Comparison of ENCODE assay signal across 19 cellular contexts in genomic region chr14:92877757-92878431, GRCh38. TPM values are rescaled to one million over a fixed set of nuclear protein-coding genes. Genes with fewer than 3 reads are reported as not detected.
DNase-seq lines count a peak whose midpoint lies in the region; ATAC-seq and TF ChIP-seq lines count a peak whose summit lies in the region.
"Had no signal": no experiment of that assay in that cellular context is flagged by ENCODE, and none has a peak within 500 bp of the region (broad histone marks: within the 10 kb centered on the region; RNA-seq: fewer than 3 reads in every experiment).

No MANE protein-coding gene starts in this region.

- DNase-seq in NCI-H748 (lab: John Stamatoyannopoulos, UW; ENCODE audit: unreplicated experiment): peak; percentile 41
- no peak for DNase-seq in NCI-H748 treated with DMSO at 0.1 percent for 48 hours (lab: John Stamatoyannopoulos, UW)
- peak; percentile 68 to 94 for DNase-seq in lung microvascular endothelial cell (ENCODE audit: low read depth in 2 of 2)
- no peak for DNase-seq in type B pancreatic cell (ENCODE audit: extremely low spot score, unreplicated experiment)
- no peak for DNase-seq in OCI-LY7 (ENCODE audit: low spot score)
- no peak for DNase-seq in COLO668 (lab: John Stamatoyannopoulos, UW; ENCODE audit: unreplicated experiment)
- DNase-seq: 8988T; activated T-cell treated with anti-CD3 and anti-CD28 coated beads, Interleukin-2, amount 50 U/mL, for 72 hours; amniotic stem cell; CD4-positive, alpha-beta T cell; dorsolateral prefrontal cortex; foreskin keratinocyte; kidney; small intestine had no signal

- H3K36me3 ChIP-seq in gastroesophageal sphincter (no peaks in the 10 kb centered on the region), OCI-LY7 (ENCODE audit: insufficient read depth, low read length) (no peaks in the 10 kb centered on the region)
- H3K36me3 ChIP-seq: HAP-1 had no signal

- TF ChIP-seq POLR2A in gastroesophageal sphincter (IDR thresholded peaks at IDR 0.05): no peak

- intact Hi-C loops in OCI-LY7 (cut with micrococcal nuclease; ENCODE audit: unreplicated experiment): no loop called here

- H3K4me3 ChIP-seq in gastroesophageal sphincter (no peak overlapping the region), OCI-LY7 (ENCODE audit: low read depth, low read length, poor library complexity, severe bottlenecking) (no peak overlapping the region)
- H3K4me3 ChIP-seq: dorsolateral prefrontal cortex, HAP-1 had no signal

- no peaks in the 10 kb centered on the region for H3K79me2 ChIP-seq in OCI-LY7 (ENCODE audit: insufficient read depth, low read depth, low read length)

- H3K27ac ChIP-seq in gastroesophageal sphincter (no peak overlapping the region), OCI-LY7 (ENCODE audit: low read depth, low read length, poor library complexity, severe bottlenecking) (no peak overlapping the region)
- H3K27ac ChIP-seq: dorsolateral prefrontal cortex, foreskin keratinocyte had no signal

- H3K27me3 Mint-ChIP-seq in type B pancreatic cell: peaks cover 56% of the 10 kb centered on the region

- CTCF ChIA-PET in OCI-LY7 (lab: Charles Lee; ENCODE audit: unreplicated experiment): no interaction called here

- H3K9me2 ChIP-seq in OCI-LY7 (ENCODE audit: insufficient read depth, low read length): no peaks in the 10 kb centered on the region

- H3K9me3 ChIP-seq in gastroesophageal sphincter (no peaks in the 10 kb centered on the region), OCI-LY7 (ENCODE audit: low read length) (no peaks in the 10 kb centered on the region)
- H3K9me3 ChIP-seq: HAP-1 had no signal

- no peak overlapping the region for H3K4me3 Mint-ChIP-seq in type B pancreatic cell
- H3K4me3 Mint-ChIP-seq: activated T-cell treated with anti-CD3 and anti-CD28 coated beads, Interleukin-2, amount 50 U/mL, for 72 hours; CD4-positive, alpha-beta T cell; nephron; T-helper 2 cell treated with Interferon-gamma antibody and Interleukin-4, amounts not matched to agents 5 μg/mL and 100 μg/mL, for 36 hours had no signal

- H3K27ac Mint-ChIP-seq in type B pancreatic cell: peak overlapping the region; percentile 2
- H3K27ac Mint-ChIP-seq: activated T-cell treated with anti-CD3 and anti-CD28 coated beads, Interleukin-2, amount 50 U/mL, for 72 hours; CD4-positive, alpha-beta T cell; nephron; T-helper 2 cell treated with Interferon-gamma antibody and Interleukin-4, amounts not matched to agents 5 μg/mL and 100 μg/mL, for 36 hours had no signal

- POLR2A ChIA-PET in OCI-LY7 (lab: Charles Lee): no interaction called here

- TF ChIP-seq CTCF in gastroesophageal sphincter (IDR thresholded peaks at IDR 0.05) (no peak), type B pancreatic cell (conservative IDR thresholded peaks at IDR 0.05) (no peak), OCI-LY7 (conservative IDR thresholded peaks at IDR 0.05; ENCODE audit: low read length) (no peak)

- whole genome bisulfite sequencing in gastroesophageal sphincter (ENCODE audit: low coverage in 1 of 2), 2 donors: 20 to 34% methylated on average over 4 to 11 of the region's 18 CpGs

- no peaks in the 10 kb centered on the region for H3K36me3 Mint-ChIP-seq in type B pancreatic cell

- BruUV-seq in OCI-LY7 (replicated peaks; lab: Mats Ljungman, UMichigan): no TSS peak

- peaks cover 23% of the 10 kb centered on the region for H3K4me1 Mint-ChIP-seq in type B pancreatic cell (ENCODE audit: unreplicated experiment)

- H2AFZ ChIP-seq in OCI-LY7 (ENCODE audit: low read length): no peak overlapping the region

- peaks cover 42% of the 10 kb centered on the region for H3K27me3 ChIP-seq in gastroesophageal sphincter
- H3K27me3 ChIP-seq: dorsolateral prefrontal cortex had no signal

- H3K4me1 ChIP-seq in gastroesophageal sphincter (peaks cover 0 to 11% (median 0%) of the 10 kb centered on the region in 3 donors), OCI-LY7 (ENCODE audit: insufficient read depth, low read length, poor library complexity, severe bottlenecking) (no peaks in the 10 kb centered on the region)
- H3K4me1 ChIP-seq: foreskin keratinocyte, HAP-1 had no signal

- ATAC-seq in gastroesophageal sphincter (peak; percentile 85), HG02610 (IDR thresholded peaks at IDR 0.05; ENCODE audit: unreplicated experiment) (no peak)
- ATAC-seq: activated T-cell treated with anti-CD3 and anti-CD28 coated beads, Interleukin-2, amount 50 U/mL, for 72 hours; foreskin keratinocyte had no signal

- H3K9me3 Mint-ChIP-seq in type B pancreatic cell: no peaks in the 10 kb centered on the region
- H3K9me3 Mint-ChIP-seq: activated T-cell treated with anti-CD3 and anti-CD28 coated beads, Interleukin-2, amount 50 U/mL, for 72 hours; CD4-positive, alpha-beta T cell; T-helper 2 cell treated with Interferon-gamma antibody and Interleukin-4, amounts not matched to agents 5 μg/mL and 100 μg/mL, for 36 hours had no signal

- H4K20me1 ChIP-seq in OCI-LY7 (ENCODE audit: insufficient read depth, low read length): no peaks in the 10 kb centered on the region

- no peak for TF ChIP-seq EP300 in gastroesophageal sphincter (IDR thresholded peaks at IDR 0.05)

- no peak overlapping the region for H3K4me2 ChIP-seq in OCI-LY7 (ENCODE audit: low read length)

RNA-seq across cellular contexts. Expression of gene CHGA, which starts 45.1 kb away (rescaled TPM):
- total RNA-seq in gastroesophageal sphincter (1 to 10 TPM in 3 of 4 donors, not detected in 1; 1.8 TPM), lung microvascular endothelial cell (not detected in 2 replicates), type B pancreatic cell (ENCODE audit: low replicate concordance) (1,527 and 3,424 TPM in 2 replicates), OCI-LY7 (2022) (0.57 TPM in 1 of 2 replicates, not detected in the other)
- total RNA-seq in OCI-LY7 (2014; rRNA removed; shearing (Covaris generic)): not detected in 2 replicates
- total RNA-seq: activated T-cell treated with anti-CD3 and anti-CD28 coated beads, Interleukin-2, amount 50 U/mL, for 72 hours; CD4-positive, alpha-beta T cell; foreskin keratinocyte had no signal

Comparison
In these comparisons a context has a peak if more than half of its experiments do, and no peak if none do; other contexts are left out.
1. DNase-seq: peak in NCI-H748 (single experiment) and lung microvascular endothelial cell (2 of 2); none in NCI-H748 treated with DMSO at 0.1 percent for 48 hours (single experiment), type B pancreatic cell (single experiment), OCI-LY7 (single experiment) and COLO668 (single experiment).
2. RNA of gene CHGA, which starts 45.1 kb away (total RNA-seq): 1,527 to 3,424 TPM in type B pancreatic cell; 1.8 TPM in gastroesophageal sphincter, 0.57 TPM in OCI-LY7 and not detected in lung microvascular endothelial cell; every median in the first group is over 100 times any median in the second.